In genomic region chr12:126202138-126202537, GRCh38 we compare ENCODE assay signal across 1 cellular context.
TF ChIP-seq lines count a peak whose summit lies in the region.

No MANE protein-coding gene starts in this region.

TF ChIP-seq in HEK293T, 16 proteins besides CTCF, POLR2A, EP300 and RAD21 (continued from another document):
- TF ChIP-seq PKNOX1 (IDR thresholded peaks at IDR 0.05): no peak
